In genomic region chr6:108157234-108157971, GRCh38 we compare ENCODE assay signal across 1 cellular context.
TF ChIP-seq lines count a peak whose summit lies in the region.

No MANE protein-coding gene starts in this region.

TF ChIP-seq in A549, 52 proteins besides CTCF, POLR2A, EP300 and RAD21 (continued from another document):
- TF ChIP-seq CBX8 (IDR thresholded peaks at IDR 0.05) = no peak
- TF ChIP-seq EHF (CRISPR knock-in tag; IDR thresholded peaks at IDR 0.05) = no peak
- no peak for TF ChIP-seq FOXS1 (CRISPR knock-in tag; IDR thresholded peaks at IDR 0.05)
